ENCODE assay signal across 17 cellular contexts in the genomic region with DNA sequence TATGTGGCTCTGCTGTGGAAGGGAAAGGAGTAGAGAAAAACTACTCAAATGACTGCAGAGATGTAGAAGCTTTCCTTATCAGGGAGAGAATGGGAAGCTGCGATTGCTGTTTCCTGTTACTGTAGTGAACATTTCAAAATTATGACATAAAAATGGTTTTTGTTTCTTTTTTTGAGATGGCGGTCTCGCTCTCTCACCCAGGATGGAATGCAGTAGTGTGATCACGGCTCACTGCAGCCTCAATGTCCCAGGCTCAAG. TPM values are rescaled to one million over a fixed set of nuclear protein-coding genes. Genes with fewer than 3 reads are reported as not detected.
DNase-seq lines count a peak whose midpoint lies in the region; ATAC-seq and TF ChIP-seq lines count a peak whose summit lies in the region.
"Had no signal": no experiment of that assay in that cellular context is flagged by ENCODE, and none has a peak within 500 bp of the region (broad histone marks: within the 10 kb centered on the region; RNA-seq: fewer than 3 reads in every experiment).

No MANE protein-coding gene starts in this region.

- no peak overlapping the region for H2BK120ac ChIP-seq in neuronal stem cell (ENCODE audit: low read depth, low read length)

- peak overlapping the region; percentile 10 to 19 for H3K27ac ChIP-seq in right atrium auricular region
- peak overlapping the region in 5 of 12 donors; percentile 16 to 62 (median 46) for H3K27ac ChIP-seq in heart left ventricle
- no peak overlapping the region for H3K27ac ChIP-seq in neuronal stem cell (replicated peaks; ENCODE audit: low read length)
- peak overlapping the region; percentile 61 for H3K27ac ChIP-seq in vagina

- no peak for TF ChIP-seq POLR2A in heart left ventricle (IDR thresholded peaks at IDR 0.05)
- no peak for TF ChIP-seq POLR2A in vagina (IDR thresholded peaks at IDR 0.05)

- peaks cover 7% of the 10 kb centered on the region for H3K4me1 Mint-ChIP-seq in activated T-cell treated with anti-CD3 and anti-CD28 coated beads, Interleukin-2, amount 50 U/mL, for 4 hours (ENCODE audit: low read depth)
- H3K4me1 Mint-ChIP-seq: stimulated activated effector memory CD8-positive, alpha-beta T cell treated with anti-CD3 and anti-CD28 coated beads, Interleukin-12 subunit alpha, Interleukin-12 subunit beta, amount 100 ng/mL, for 72 hours had no signal

- no peaks in the 10 kb centered on the region for H3K9me3 Mint-ChIP-seq in activated T-cell treated with anti-CD3 and anti-CD28 coated beads, Interleukin-2, amount 50 U/mL, for 4 hours
- H3K9me3 Mint-ChIP-seq: dendritic cell treated with granulocyte-macrophage colony-stimulating factor and Interleukin-4, amounts not matched to agents 40 ng/mL and 50 ng/mL, for 4 days; stimulated activated effector memory CD8-positive, alpha-beta T cell treated with anti-CD3 and anti-CD28 coated beads, Interleukin-12 subunit alpha, Interleukin-12 subunit beta, amount 100 ng/mL, for 72 hours had no signal

- no peak overlapping the region for H3K4me3 Mint-ChIP-seq in activated T-cell treated with anti-CD3 and anti-CD28 coated beads, Interleukin-2, amount 50 U/mL, for 4 hours
- H3K4me3 Mint-ChIP-seq: dendritic cell treated with granulocyte-macrophage colony-stimulating factor and Interleukin-4, amounts not matched to agents 40 ng/mL and 50 ng/mL, for 4 days; stimulated activated effector memory CD8-positive, alpha-beta T cell treated with anti-CD3 and anti-CD28 coated beads, Interleukin-12 subunit alpha, Interleukin-12 subunit beta, amount 100 ng/mL, for 72 hours had no signal

- WGBS in heart left ventricle, 4 donors, result 74 to 81% (median 77%) methylated on average over 4 of the region's 4 CpGs
- no CpG with 5 or more reads among the region's 4 CpGs for WGBS in neuronal stem cell (ENCODE audit: extremely low coverage in 2 of 2, insufficient read length in 2 of 2, insufficient replicate concordance in 1 of 2), 2 donors

- H3K9ac ChIP-seq in neuronal stem cell (ENCODE audit: low read depth, low read length, poor library complexity), result no peak overlapping the region

- H2BK12ac ChIP-seq in neuronal stem cell (ENCODE audit: low read length), result no peak overlapping the region

- H3K27me3 Mint-ChIP-seq in activated T-cell treated with anti-CD3 and anti-CD28 coated beads, Interleukin-2, amount 50 U/mL, for 4 hours (ENCODE audit: low read depth), result no peaks in the 10 kb centered on the region

- intact Hi-C loops in heart left ventricle (cut with DNase I), result no loop called here
- intact Hi-C loops in vagina (cut with DNase I), result no loop called here

- no peak overlapping the region for H3K14ac ChIP-seq in neuronal stem cell (ENCODE audit: low read length)

- H3K36me3 ChIP-seq in right atrium auricular region, result no peaks in the 10 kb centered on the region
- H3K36me3 ChIP-seq in heart left ventricle, result no peaks in the 10 kb centered on the region
- no peaks in the 10 kb centered on the region for H3K36me3 ChIP-seq in neuronal stem cell (replicated peaks in 1 of 2; ENCODE audit: control insufficient read depth in 2 of 2, insufficient read depth in 2 of 2, low read length in 2 of 2)
- H3K36me3 ChIP-seq in vagina, result no peaks in the 10 kb centered on the region

- H3K4ac ChIP-seq in neuronal stem cell (ENCODE audit: low read length), result no peak overlapping the region

- H3K4me3 ChIP-seq in right atrium auricular region, result no peak overlapping the region
- H3K4me3 ChIP-seq in heart left ventricle, result no peak overlapping the region
- no peak overlapping the region for H3K4me3 ChIP-seq in choroid plexus epithelial cell (ENCODE audit: low read depth, low read length)
- no peak overlapping the region for H3K4me3 ChIP-seq in neuronal stem cell (ENCODE audit: low read length in 2 of 2)
- H3K4me3 ChIP-seq in vagina, result no peak overlapping the region

- H3K4me1 ChIP-seq in right atrium auricular region, result peaks cover 0 to 16% of the 10 kb centered on the region in 2 donors
- peaks cover 0 to 25% (median 10%) of the 10 kb centered on the region in 12 donors for H3K4me1 ChIP-seq in heart left ventricle
- H3K4me1 ChIP-seq in neuronal stem cell (ENCODE audit: control insufficient read depth in 2 of 2, insufficient read depth in 1 of 2, low read depth in 1 of 2, low read length in 2 of 2), result peaks cover 3 to 11% of the 10 kb centered on the region in 2 donors
- peaks cover 25% of the 10 kb centered on the region for H3K4me1 ChIP-seq in vagina

- H2BK15ac ChIP-seq in neuronal stem cell (ENCODE audit: low read length), result no peak overlapping the region

- no peak overlapping the region for H3K4me2 ChIP-seq in neuronal stem cell (ENCODE audit: insufficient read depth, low read length, poor library complexity, severe bottlenecking)

- no peak overlapping the region for H2BK5ac ChIP-seq in neuronal stem cell (ENCODE audit: low read length)

- no peaks in the 10 kb centered on the region for H3K36me3 Mint-ChIP-seq in activated T-cell treated with anti-CD3 and anti-CD28 coated beads, Interleukin-2, amount 50 U/mL, for 4 hours (ENCODE audit: insufficient read depth)
- H3K36me3 Mint-ChIP-seq: stimulated activated effector memory CD8-positive, alpha-beta T cell treated with anti-CD3 and anti-CD28 coated beads, Interleukin-12 subunit alpha, Interleukin-12 subunit beta, amount 100 ng/mL, for 72 hours had no signal

- H3K27me3 ChIP-seq in right atrium auricular region (no peaks in the 10 kb centered on the region), heart left ventricle (peaks cover 0 to 4% (median 0%) of the 10 kb centered on the region in 9 donors), neuronal stem cell (ENCODE audit: control insufficient read depth in 3 of 3, insufficient read depth in 3 of 3, low read depth in 1 of 3, low read length in 3 of 3) (no peaks in the 10 kb centered on the region), vagina (no peaks in the 10 kb centered on the region)

- H3K18ac ChIP-seq in neuronal stem cell (ENCODE audit: low read length), result no peak overlapping the region

- H4K91ac ChIP-seq in neuronal stem cell (ENCODE audit: low read depth, low read length, poor library complexity), result no peak overlapping the region

- DNase-seq in right atrium auricular region (ENCODE audit: low spot score) (no peak), heart left ventricle (no peak), choroid plexus epithelial cell (ENCODE audit: low read depth) (peak; percentile 24), neuronal stem cell (ENCODE audit: low spot score) (no peak), vagina (ENCODE audit: extremely low spot score in 2 of 2) (no peak), T-helper 9 cell (no peak)
- no peak for DNase-seq in stimulated activated naive CD4-positive, alpha-beta T cell treated with Interleukin-2 at 50 U/mL for 16 hours (lab: John Stamatoyannopoulos, UW)
- no peak for DNase-seq in activated T-cell treated with anti-CD3 and anti-CD28 coated beads, Interleukin-2, amount 50 U/mL, for 4 hours
- DNase-seq: activated CD4-positive, alpha-beta T cell treated with anti-CD3 and anti-CD28 coated beads for 1 hour; activated naive CD4-positive, alpha-beta T cell treated with Interleukin-2 at 50 U/mL for 16 hours; Calu3; hippocampal formation; NCI-H146; NK-92 treated with Interleukin-12 subunit alpha and Interleukin-12 subunit beta, amount 100 ng/mL, for 24 hours; SHP77 had no signal

- no peak for TF ChIP-seq CTCF in right atrium auricular region (IDR thresholded peaks at IDR 0.05)
- no peak for TF ChIP-seq CTCF in heart left ventricle (IDR thresholded peaks at IDR 0.05)
- no peak for TF ChIP-seq CTCF in choroid plexus epithelial cell (conservative IDR thresholded peaks at IDR 0.05; ENCODE audit: low read depth, low read length)
- TF ChIP-seq CTCF in vagina (IDR thresholded peaks at IDR 0.05), result no peak

- no peaks in the 10 kb centered on the region for H3K79me1 ChIP-seq in neuronal stem cell (ENCODE audit: low read depth, low read length)

- H2AFZ ChIP-seq in neuronal stem cell (ENCODE audit: low read length), result peak overlapping the region; percentile 60

- ATAC-seq in heart left ventricle, result no peak
- no peak for ATAC-seq in activated T-cell treated with anti-CD3 and anti-CD28 coated beads, Interleukin-2, amount 50 U/mL, for 4 hours
- ATAC-seq: stimulated activated effector memory CD8-positive, alpha-beta T cell treated with anti-CD3 and anti-CD28 coated beads, Interleukin-12 subunit alpha, Interleukin-12 subunit beta, amount 100 ng/mL, for 72 hours had no signal

- H2AK5ac ChIP-seq in neuronal stem cell (ENCODE audit: low read depth, low read length), result no peak overlapping the region

- H4K8ac ChIP-seq in neuronal stem cell (ENCODE audit: low read depth, low read length), result no peak overlapping the region

- no peaks in the 10 kb centered on the region for H3K9me3 ChIP-seq in right atrium auricular region
- H3K9me3 ChIP-seq in heart left ventricle, result no peaks in the 10 kb centered on the region
- H3K9me3 ChIP-seq in neuronal stem cell (replicated peaks in 1 of 2; ENCODE audit: control insufficient read depth in 2 of 2, insufficient read depth in 1 of 2, low read depth in 1 of 2, low read length in 2 of 2), result no peaks in the 10 kb centered on the region
- H3K9me3 ChIP-seq in vagina, result no peaks in the 10 kb centered on the region

- H3K23ac ChIP-seq in neuronal stem cell (ENCODE audit: low read depth, low read length, poor library complexity), result no peak overlapping the region

RNA-seq across cellular contexts. Expression of gene BCAS4, which starts 6.1 kb away (rescaled TPM):
- total RNA-seq in right atrium auricular region, result 1 to 10 TPM; 1.5 to 2.2 TPM
- total RNA-seq in heart left ventricle, result 1 to 10 TPM; 1.7 to 5.1 (median 2.1) TPM
- 1 to 10 TPM in 1 of 2 donors, under 1 TPM in 1; 0.78 to 1.8 TPM for polyA plus RNA-seq in heart left ventricle
- polyA plus RNA-seq in neuronal stem cell (2013, experiment 1 of 2), result 17.8 TPM
- polyA plus RNA-seq in neuronal stem cell (2013, experiment 2 of 2), result 14.9 TPM
- total RNA-seq in vagina, result 1.7 TPM
- total RNA-seq in activated T-cell treated with anti-CD3 and anti-CD28 coated beads, Interleukin-2, amount 50 U/mL, for 4 hours, result 10 to 100 TPM; 10.2 to 13.6 (median 12.7) TPM

RNA-seq across cellular contexts. Expression of gene PARD6B, which starts 57.4 kb away (rescaled TPM):
- total RNA-seq in right atrium auricular region, result 1 to 10 TPM; 4.4 to 5.9 TPM
- 10 to 100 TPM in 1 of 9 donors, 1 to 10 TPM in 8; 2.7 to 12.2 (median 5.1) TPM for total RNA-seq in heart left ventricle
- polyA plus RNA-seq in heart left ventricle, result 1 to 10 TPM; 1.3 to 2.4 TPM
- polyA plus RNA-seq in neuronal stem cell (2013, experiment 1 of 2), result 9.2 TPM
- 10.3 TPM for polyA plus RNA-seq in neuronal stem cell (2013, experiment 2 of 2)
- total RNA-seq in vagina, result 4.7 TPM
- 1 to 10 TPM; 6.8 to 9.4 (median 8.4) TPM for total RNA-seq in activated T-cell treated with anti-CD3 and anti-CD28 coated beads, Interleukin-2, amount 50 U/mL, for 4 hours
